ENCODE assay signal across 8 cellular contexts in the genomic region with DNA sequence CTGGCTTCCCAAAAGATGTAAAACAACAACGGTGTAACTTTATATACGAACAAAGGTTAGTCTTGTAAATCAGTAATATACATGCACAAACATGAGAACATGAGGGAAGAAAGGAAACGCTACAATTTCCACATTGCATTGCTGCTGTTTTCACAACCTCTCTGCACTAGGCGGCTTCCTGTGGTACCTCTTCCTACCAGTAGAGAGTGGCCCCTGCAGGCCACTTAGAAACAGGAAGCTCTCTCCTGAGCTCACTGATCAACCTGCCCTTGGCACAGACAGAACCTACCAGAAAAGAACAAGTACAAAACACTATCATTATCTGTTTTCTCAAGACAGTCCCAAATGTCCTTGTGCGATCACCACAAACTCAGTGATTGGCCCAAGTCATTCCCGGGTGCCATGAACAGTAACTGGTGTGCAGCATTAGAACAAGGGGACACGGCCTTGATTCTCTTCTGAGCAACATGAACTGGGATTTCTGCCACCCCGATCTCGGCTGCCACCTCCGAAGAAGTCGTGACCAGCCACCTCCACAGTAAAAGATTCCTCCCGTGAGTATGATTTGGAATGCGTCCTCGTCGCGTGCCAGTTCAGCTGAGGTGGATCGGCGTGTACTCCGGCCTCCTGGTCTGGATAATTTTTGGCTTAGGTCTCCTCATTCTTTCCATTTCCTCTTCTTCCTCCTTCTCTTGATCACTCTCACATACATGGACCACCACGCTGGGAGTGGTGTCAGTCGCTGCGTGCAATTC. TPM values are rescaled to one million over a fixed set of nuclear protein-coding genes. Genes with fewer than 3 reads are reported as not detected.
DNase-seq lines count a peak whose midpoint lies in the region; ATAC-seq and TF ChIP-seq lines count a peak whose summit lies in the region.

No MANE protein-coding gene starts in this region.

- H3K27me3 ChIP-seq in breast epithelium (no peaks in the 10 kb centered on the region), neural progenitor cell (no peaks in the 10 kb centered on the region)

- DNase-seq in NAMALWA (ENCODE audit: low spot score) (peak; percentile 21), breast epithelium (ENCODE audit: low spot score in 2 of 2) (no peak), neural progenitor cell (ENCODE audit: low spot score) (peak; percentile 35), ureter (ENCODE audit: low spot score) (no peak), NCI-H526 treated with DMSO at 0.1 percent for 48 hours (lab: John Stamatoyannopoulos, UW) (no peak)
- no peak for DNase-seq in effector CD8-positive, alpha-beta T cell (lab: John Stamatoyannopoulos, UW)

- H3K4me1 ChIP-seq in breast epithelium, result no peaks in the 10 kb centered on the region
- H3K4me1 ChIP-seq in neural progenitor cell, result peaks cover 23% of the 10 kb centered on the region

- no peaks in the 10 kb centered on the region for H3F3A ChIP-seq in neural progenitor cell (ENCODE audit: low read depth)

- no peak overlapping the region for H3K9ac ChIP-seq in neural progenitor cell

- TF ChIP-seq CTCF in GM12872 (IDR thresholded peaks at IDR 0.05; ENCODE audit: insufficient read depth, low read depth, low read length) (peak; percentile 33; the same call in 1 of the 3 replicates), breast epithelium (IDR thresholded peaks at IDR 0.05) (peak in 1 of 3 donors; percentile 49), neural progenitor cell (IDR thresholded peaks at IDR 0.05) (peak; percentile 41)

- H3K4me3 ChIP-seq in breast epithelium, result no peak overlapping the region
- no peak overlapping the region for H3K4me3 ChIP-seq in neural progenitor cell

- no peak for ATAC-seq in GM21825 (IDR thresholded peaks at IDR 0.05; ENCODE audit: unreplicated experiment)

- H3K27ac ChIP-seq in breast epithelium, result peak overlapping the region; percentile 44 to 67
- no peak overlapping the region for H3K27ac ChIP-seq in neural progenitor cell

- peak overlapping the region; percentile 28 for H2AFZ ChIP-seq in neural progenitor cell (replicated peaks)

- no peak for TF ChIP-seq POLR2A in breast epithelium (IDR thresholded peaks at IDR 0.05)

- intact Hi-C loops in breast epithelium (cut with DNase I; ENCODE audit: low total_unique reads), result no loop called here

- H3K27ac Mint-ChIP-seq in neural progenitor cell, result no peak overlapping the region

- no peaks in the 10 kb centered on the region for H3K27me3 Mint-ChIP-seq in neural progenitor cell (ENCODE audit: insufficient read depth, low read depth)

- H3K79me2 ChIP-seq in neural progenitor cell (ENCODE audit: low read depth), result no peaks in the 10 kb centered on the region

- H3K9me3 Mint-ChIP-seq in neural progenitor cell, result peaks cover 3% of the 10 kb centered on the region

- no peaks in the 10 kb centered on the region for H4K20me1 ChIP-seq in neural progenitor cell (ENCODE audit: low read depth)

- H3K36me3 ChIP-seq in breast epithelium (no peaks in the 10 kb centered on the region), neural progenitor cell (no peaks in the 10 kb centered on the region)

- H3K9me3 ChIP-seq in breast epithelium (no peaks in the 10 kb centered on the region), neural progenitor cell (ENCODE audit: low read depth) (no peaks in the 10 kb centered on the region)

- peaks cover 6% of the 10 kb centered on the region for H3K36me3 Mint-ChIP-seq in neural progenitor cell

- no peak overlapping the region for H3K4me2 ChIP-seq in neural progenitor cell

- peaks cover 17% of the 10 kb centered on the region for H3K4me1 Mint-ChIP-seq in neural progenitor cell

- H3K4me3 Mint-ChIP-seq in neural progenitor cell, result no peak overlapping the region

RNA-seq across cellular contexts. Expression of gene KCNE1, which starts 5.7 kb away (rescaled TPM):
- total RNA-seq in breast epithelium (1 to 10 TPM; 1.6 to 6.7 (median 2.2) TPM), neural progenitor cell (ENCODE audit: low replicate concordance) (not detected in 2 replicates), ureter (2.3 TPM)

Comparison
In these comparisons a context has a peak if more than half of its experiments do, and no peak if none do; other contexts are left out.
1. DNase-seq: peak in NAMALWA (single experiment) and neural progenitor cell (single experiment); none in breast epithelium (0 of 2), ureter (single experiment), NCI-H526 treated with DMSO at 0.1 percent for 48 hours (single experiment) and effector CD8-positive, alpha-beta T cell (single experiment).